ENCODE assay signal across 8 cellular contexts in genomic region chr1:230212405-230212936, GRCh38.
A peak's percentile ranks its signal among the peaks of the same experiment; 100 is the strongest.
DNase-seq lines count a peak whose midpoint lies in the region; ATAC-seq, FAIRE-seq and TF ChIP-seq lines count a peak whose summit lies in the region.

No MANE protein-coding gene starts in this region.

- FAIRE-seq in GM19239 (lab: Jason Lieb, UNC) (peak; percentile 92), small intestine (lab: Jason Lieb, UNC) (no peak)

- peak overlapping the region; percentile 24 to 64 (median 51); a peak in 19 of 20 replicates for H3K4me3 ChIP-seq in BLaER1 treated with 17β-estradiol and CSF1 and Interleukin-3, amounts not matched to agents 10 nM and 100 nM
- H3K4me3 ChIP-seq in coronary artery (peak overlapping the region; percentile 10), small intestine (ENCODE audit: low read depth in 1 of 2, low read length in 2 of 2) (no peak overlapping the region)

- TF ChIP-seq CTCF in coronary artery (IDR thresholded peaks at IDR 0.05) = no peak

- H4K20me1 ChIP-seq in BLaER1 treated with 17β-estradiol and CSF1 and Interleukin-3, amounts not matched to agents 10 nM and 100 nM = peaks cover 0 to 59% (median 17%) of the 10 kb centered on the region in 11 experiments; a peak in 13 of 22 replicates

- peak overlapping the region; percentile 78 to 97 (median 89) for H3K4me2 ChIP-seq in BLaER1 treated with 17β-estradiol and CSF1 and Interleukin-3, amounts not matched to agents 10 nM and 100 nM

- peaks cover 0 to 4% (median 0%) of the 10 kb centered on the region in 11 experiments; a peak in 3 of 22 replicates for H3K9me3 ChIP-seq in BLaER1 treated with 17β-estradiol and CSF1 and Interleukin-3, amounts not matched to agents 10 nM and 100 nM (replicated peaks in 1 of 11)
- no peaks in the 10 kb centered on the region for H3K9me3 ChIP-seq in small intestine (ENCODE audit: control insufficient read depth, low read depth)

- peak overlapping the region; percentile 3 to 76 (median 65); a peak in 21 of 22 replicates for H3K27ac ChIP-seq in BLaER1 treated with 17β-estradiol and CSF1 and Interleukin-3, amounts not matched to agents 10 nM and 100 nM
- H3K27ac ChIP-seq in coronary artery (peak overlapping the region; percentile 77 to 92), small intestine (ENCODE audit: low read depth in 1 of 2, low read length in 1 of 2) (peak overlapping the region in 1 of 2 donors; percentile 56)

- ATAC-seq in HG03354 (IDR thresholded peaks at IDR 0.05; ENCODE audit: poor library complexity, severe bottlenecking, unreplicated experiment) = peak; percentile 32

- H3K36me3 ChIP-seq in BLaER1 treated with 17β-estradiol and CSF1 and Interleukin-3, amounts not matched to agents 10 nM and 100 nM = peaks cover 0 to 50% (median 4%) of the 10 kb centered on the region in 11 experiments; a peak in 10 of 22 replicates
- H3K36me3 ChIP-seq in small intestine (ENCODE audit: control insufficient read depth in 2 of 2, insufficient read depth in 2 of 2, low read length in 2 of 2) = no peaks in the 10 kb centered on the region

- peaks cover 83 to 100% (median 99%) of the 10 kb centered on the region in 10 experiments for H3K4me1 ChIP-seq in BLaER1 treated with 17β-estradiol and CSF1 and Interleukin-3, amounts not matched to agents 10 nM and 100 nM
- peaks cover 0 to 24% of the 10 kb centered on the region in 2 donors for H3K4me1 ChIP-seq in small intestine (ENCODE audit: control insufficient read depth in 2 of 2, insufficient read depth in 1 of 2, low read depth in 1 of 2, low read length in 1 of 2)

- 58 to 78% (median 61%) methylated on average over 7 of the region's 7 CpGs for WGBS in small intestine, 3 donors

- H3K27me3 ChIP-seq in BLaER1 treated with 17β-estradiol and CSF1 and Interleukin-3, amounts not matched to agents 10 nM and 100 nM = no peaks in the 10 kb centered on the region
- no peaks in the 10 kb centered on the region for H3K27me3 ChIP-seq in small intestine (ENCODE audit: control insufficient read depth in 2 of 2, insufficient read depth in 2 of 2, low read length in 2 of 2)

- DNase-seq in GM19239 (ENCODE audit: insufficient read length, low spot score) = peak; percentile 24
- DNase-seq in coronary artery (ENCODE audit: low spot score) = no peak
- no peak for DNase-seq in NCI-H748 treated with DMSO at 0.1 percent for 48 hours (lab: John Stamatoyannopoulos, UW)
- DNase-seq in small intestine = no peak
- DNase-seq in NCI-H524 (lab: John Stamatoyannopoulos, UW) = no peak
- DNase-seq in HPDE6-E6E7 (ENCODE audit: extremely low spot score) = no peak

- H3K9ac ChIP-seq in BLaER1 treated with 17β-estradiol and CSF1 and Interleukin-3, amounts not matched to agents 10 nM and 100 nM = peak overlapping the region; percentile 46 to 68 (median 62); a peak in 21 of 22 replicates

Comparison
In these comparisons a context has a peak if more than half of its experiments do, and no peak if none do; other contexts are left out.
1. H3K4me3 ChIP-seq: peak in BLaER1 treated with 17β-estradiol and CSF1 and Interleukin-3, amounts not matched to agents 10 nM and 100 nM (10 of 10) and coronary artery (single experiment); none in small intestine (0 of 2).